1 cellular context compared by ENCODE assay signal in genomic region chr17:45317113-45317820, GRCh38.
TF ChIP-seq lines count a peak whose summit lies in the region.

No MANE protein-coding gene starts in this region.

TF ChIP-seq in K562, 482 proteins besides CTCF, POLR2A, EP300 and RAD21 (continued from another document and continues in another):
- TF ChIP-seq FIP1L1 (IDR thresholded peaks at IDR 0.05; ENCODE audit: low read depth, low read length, poor library complexity, severe bottlenecking) (no peak), MAX (CRISPR knock-in tag; IDR thresholded peaks at IDR 0.05) (peak; percentile 97), HNRNPH1 (optimal IDR thresholded peaks at IDR 0.05; ENCODE audit: low read depth, low read length) (no peak), NRF1 (conservative IDR thresholded peaks at IDR 0.05 in 1 of 2, IDR thresholded peaks at IDR 0.05 in 1 of 2) (peak; percentile 99), MCM3 (IDR thresholded peaks at IDR 0.05) (no peak), ZKSCAN8 (CRISPR knock-in tag; IDR thresholded peaks at IDR 0.05) (no peak), TEAD4 (IDR thresholded peaks at IDR 0.05; ENCODE audit: low read length) (no peak), TEAD4 (CRISPR knock-in tag; IDR thresholded peaks at IDR 0.05; ENCODE audit: borderline replicate concordance) (no peak), ZBTB2 (IDR thresholded peaks at IDR 0.05) (peak; percentile 97), RBFOX2 (IDR thresholded peaks at IDR 0.05; ENCODE audit: low read depth, low read length) (peak; percentile 75), CHD1 (IDR thresholded peaks at IDR 0.05; ENCODE audit: low read length) (no peak), ZBTB49 (CRISPR knock-in tag; IDR thresholded peaks at IDR 0.05; ENCODE audit: borderline replicate concordance) (no peak), ZSCAN29 (IDR thresholded peaks at IDR 0.05) (no peak), ZNF280A (IDR thresholded peaks at IDR 0.05; ENCODE audit: low read depth, partially characterized antibody) (no peak), PHTF2 (CRISPR knock-in tag; IDR thresholded peaks at IDR 0.05) (no peak), DIDO1 (tag; IDR thresholded peaks at IDR 0.05; ENCODE audit: low read depth) (no peak), SP1 (CRISPR knock-in tag; IDR thresholded peaks at IDR 0.05) (peak; percentile 94)
- TF ChIP-seq, protein P1, sequence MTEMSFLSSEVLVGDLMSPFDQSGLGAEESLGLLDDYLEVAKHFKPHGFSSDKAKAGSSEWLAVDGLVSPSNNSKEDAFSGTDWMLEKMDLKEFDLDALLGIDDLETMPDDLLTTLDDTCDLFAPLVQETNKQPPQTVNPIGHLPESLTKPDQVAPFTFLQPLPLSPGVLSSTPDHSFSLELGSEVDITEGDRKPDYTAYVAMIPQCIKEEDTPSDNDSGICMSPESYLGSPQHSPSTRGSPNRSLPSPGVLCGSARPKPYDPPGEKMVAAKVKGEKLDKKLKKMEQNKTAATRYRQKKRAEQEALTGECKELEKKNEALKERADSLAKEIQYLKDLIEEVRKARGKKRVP (CRISPR knock-in tag; IDR thresholded peaks at IDR 0.05): no peak
- TF ChIP-seq, protein P2, sequence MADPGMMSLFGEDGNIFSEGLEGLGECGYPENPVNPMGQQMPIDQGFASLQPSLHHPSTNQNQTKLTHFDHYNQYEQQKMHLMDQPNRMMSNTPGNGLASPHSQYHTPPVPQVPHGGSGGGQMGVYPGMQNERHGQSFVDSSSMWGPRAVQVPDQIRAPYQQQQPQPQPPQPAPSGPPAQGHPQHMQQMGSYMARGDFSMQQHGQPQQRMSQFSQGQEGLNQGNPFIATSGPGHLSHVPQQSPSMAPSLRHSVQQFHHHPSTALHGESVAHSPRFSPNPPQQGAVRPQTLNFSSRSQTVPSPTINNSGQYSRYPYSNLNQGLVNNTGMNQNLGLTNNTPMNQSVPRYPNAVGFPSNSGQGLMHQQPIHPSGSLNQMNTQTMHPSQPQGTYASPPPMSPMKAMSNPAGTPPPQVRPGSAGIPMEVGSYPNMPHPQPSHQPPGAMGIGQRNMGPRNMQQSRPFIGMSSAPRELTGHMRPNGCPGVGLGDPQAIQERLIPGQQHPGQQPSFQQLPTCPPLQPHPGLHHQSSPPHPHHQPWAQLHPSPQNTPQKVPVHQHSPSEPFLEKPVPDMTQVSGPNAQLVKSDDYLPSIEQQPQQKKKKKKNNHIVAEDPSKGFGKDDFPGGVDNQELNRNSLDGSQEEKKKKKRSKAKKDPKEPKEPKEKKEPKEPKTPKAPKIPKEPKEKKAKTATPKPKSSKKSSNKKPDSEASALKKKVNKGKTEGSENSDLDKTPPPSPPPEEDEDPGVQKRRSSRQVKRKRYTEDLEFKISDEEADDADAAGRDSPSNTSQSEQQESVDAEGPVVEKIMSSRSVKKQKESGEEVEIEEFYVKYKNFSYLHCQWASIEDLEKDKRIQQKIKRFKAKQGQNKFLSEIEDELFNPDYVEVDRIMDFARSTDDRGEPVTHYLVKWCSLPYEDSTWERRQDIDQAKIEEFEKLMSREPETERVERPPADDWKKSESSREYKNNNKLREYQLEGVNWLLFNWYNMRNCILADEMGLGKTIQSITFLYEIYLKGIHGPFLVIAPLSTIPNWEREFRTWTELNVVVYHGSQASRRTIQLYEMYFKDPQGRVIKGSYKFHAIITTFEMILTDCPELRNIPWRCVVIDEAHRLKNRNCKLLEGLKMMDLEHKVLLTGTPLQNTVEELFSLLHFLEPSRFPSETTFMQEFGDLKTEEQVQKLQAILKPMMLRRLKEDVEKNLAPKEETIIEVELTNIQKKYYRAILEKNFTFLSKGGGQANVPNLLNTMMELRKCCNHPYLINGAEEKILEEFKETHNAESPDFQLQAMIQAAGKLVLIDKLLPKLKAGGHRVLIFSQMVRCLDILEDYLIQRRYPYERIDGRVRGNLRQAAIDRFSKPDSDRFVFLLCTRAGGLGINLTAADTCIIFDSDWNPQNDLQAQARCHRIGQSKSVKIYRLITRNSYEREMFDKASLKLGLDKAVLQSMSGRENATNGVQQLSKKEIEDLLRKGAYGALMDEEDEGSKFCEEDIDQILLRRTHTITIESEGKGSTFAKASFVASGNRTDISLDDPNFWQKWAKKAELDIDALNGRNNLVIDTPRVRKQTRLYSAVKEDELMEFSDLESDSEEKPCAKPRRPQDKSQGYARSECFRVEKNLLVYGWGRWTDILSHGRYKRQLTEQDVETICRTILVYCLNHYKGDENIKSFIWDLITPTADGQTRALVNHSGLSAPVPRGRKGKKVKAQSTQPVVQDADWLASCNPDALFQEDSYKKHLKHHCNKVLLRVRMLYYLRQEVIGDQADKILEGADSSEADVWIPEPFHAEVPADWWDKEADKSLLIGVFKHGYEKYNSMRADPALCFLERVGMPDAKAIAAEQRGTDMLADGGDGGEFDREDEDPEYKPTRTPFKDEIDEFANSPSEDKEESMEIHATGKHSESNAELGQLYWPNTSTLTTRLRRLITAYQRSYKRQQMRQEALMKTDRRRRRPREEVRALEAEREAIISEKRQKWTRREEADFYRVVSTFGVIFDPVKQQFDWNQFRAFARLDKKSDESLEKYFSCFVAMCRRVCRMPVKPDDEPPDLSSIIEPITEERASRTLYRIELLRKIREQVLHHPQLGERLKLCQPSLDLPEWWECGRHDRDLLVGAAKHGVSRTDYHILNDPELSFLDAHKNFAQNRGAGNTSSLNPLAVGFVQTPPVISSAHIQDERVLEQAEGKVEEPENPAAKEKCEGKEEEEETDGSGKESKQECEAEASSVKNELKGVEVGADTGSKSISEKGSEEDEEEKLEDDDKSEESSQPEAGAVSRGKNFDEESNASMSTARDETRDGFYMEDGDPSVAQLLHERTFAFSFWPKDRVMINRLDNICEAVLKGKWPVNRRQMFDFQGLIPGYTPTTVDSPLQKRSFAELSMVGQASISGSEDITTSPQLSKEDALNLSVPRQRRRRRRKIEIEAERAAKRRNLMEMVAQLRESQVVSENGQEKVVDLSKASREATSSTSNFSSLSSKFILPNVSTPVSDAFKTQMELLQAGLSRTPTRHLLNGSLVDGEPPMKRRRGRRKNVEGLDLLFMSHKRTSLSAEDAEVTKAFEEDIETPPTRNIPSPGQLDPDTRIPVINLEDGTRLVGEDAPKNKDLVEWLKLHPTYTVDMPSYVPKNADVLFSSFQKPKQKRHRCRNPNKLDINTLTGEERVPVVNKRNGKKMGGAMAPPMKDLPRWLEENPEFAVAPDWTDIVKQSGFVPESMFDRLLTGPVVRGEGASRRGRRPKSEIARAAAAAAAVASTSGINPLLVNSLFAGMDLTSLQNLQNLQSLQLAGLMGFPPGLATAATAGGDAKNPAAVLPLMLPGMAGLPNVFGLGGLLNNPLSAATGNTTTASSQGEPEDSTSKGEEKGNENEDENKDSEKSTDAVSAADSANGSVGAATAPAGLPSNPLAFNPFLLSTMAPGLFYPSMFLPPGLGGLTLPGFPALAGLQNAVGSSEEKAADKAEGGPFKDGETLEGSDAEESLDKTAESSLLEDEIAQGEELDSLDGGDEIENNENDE (IDR thresholded peaks at IDR 0.05; ENCODE audit: low read depth, low read length): no peak
- TF ChIP-seq, protein P3, sequence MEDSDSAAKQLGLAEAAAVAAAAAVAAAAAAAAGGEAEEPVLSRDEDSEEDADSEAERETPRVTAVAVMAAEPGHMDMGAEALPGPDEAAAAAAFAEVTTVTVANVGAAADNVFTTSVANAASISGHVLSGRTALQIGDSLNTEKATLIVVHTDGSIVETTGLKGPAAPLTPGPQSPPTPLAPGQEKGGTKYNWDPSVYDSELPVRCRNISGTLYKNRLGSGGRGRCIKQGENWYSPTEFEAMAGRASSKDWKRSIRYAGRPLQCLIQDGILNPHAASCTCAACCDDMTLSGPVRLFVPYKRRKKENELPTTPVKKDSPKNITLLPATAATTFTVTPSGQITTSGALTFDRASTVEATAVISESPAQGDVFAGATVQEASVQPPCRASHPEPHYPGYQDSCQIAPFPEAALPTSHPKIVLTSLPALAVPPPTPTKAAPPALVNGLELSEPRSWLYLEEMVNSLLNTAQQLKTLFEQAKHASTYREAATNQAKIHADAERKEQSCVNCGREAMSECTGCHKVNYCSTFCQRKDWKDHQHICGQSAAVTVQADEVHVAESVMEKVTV (CRISPR knock-in tag; IDR thresholded peaks at IDR 0.05): no peak
- TF ChIP-seq, protein P4, sequence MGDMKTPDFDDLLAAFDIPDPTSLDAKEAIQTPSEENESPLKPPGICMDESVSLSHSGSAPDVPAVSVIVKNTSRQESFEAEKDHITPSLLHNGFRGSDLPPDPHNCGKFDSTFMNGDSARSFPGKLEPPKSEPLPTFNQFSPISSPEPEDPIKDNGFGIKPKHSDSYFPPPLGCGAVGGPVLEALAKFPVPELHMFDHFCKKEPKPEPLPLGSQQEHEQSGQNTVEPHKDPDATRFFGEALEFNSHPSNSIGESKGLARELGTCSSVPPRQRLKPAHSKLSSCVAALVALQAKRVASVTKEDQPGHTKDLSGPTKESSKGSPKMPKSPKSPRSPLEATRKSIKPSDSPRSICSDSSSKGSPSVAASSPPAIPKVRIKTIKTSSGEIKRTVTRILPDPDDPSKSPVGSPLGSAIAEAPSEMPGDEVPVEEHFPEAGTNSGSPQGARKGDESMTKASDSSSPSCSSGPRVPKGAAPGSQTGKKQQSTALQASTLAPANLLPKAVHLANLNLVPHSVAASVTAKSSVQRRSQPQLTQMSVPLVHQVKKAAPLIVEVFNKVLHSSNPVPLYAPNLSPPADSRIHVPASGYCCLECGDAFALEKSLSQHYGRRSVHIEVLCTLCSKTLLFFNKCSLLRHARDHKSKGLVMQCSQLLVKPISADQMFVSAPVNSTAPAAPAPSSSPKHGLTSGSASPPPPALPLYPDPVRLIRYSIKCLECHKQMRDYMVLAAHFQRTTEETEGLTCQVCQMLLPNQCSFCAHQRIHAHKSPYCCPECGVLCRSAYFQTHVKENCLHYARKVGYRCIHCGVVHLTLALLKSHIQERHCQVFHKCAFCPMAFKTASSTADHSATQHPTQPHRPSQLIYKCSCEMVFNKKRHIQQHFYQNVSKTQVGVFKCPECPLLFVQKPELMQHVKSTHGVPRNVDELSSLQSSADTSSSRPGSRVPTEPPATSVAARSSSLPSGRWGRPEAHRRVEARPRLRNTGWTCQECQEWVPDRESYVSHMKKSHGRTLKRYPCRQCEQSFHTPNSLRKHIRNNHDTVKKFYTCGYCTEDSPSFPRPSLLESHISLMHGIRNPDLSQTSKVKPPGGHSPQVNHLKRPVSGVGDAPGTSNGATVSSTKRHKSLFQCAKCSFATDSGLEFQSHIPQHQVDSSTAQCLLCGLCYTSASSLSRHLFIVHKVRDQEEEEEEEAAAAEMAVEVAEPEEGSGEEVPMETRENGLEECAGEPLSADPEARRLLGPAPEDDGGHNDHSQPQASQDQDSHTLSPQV (IDR thresholded peaks at IDR 0.05): no peak
